Comparison of ENCODE assay signal across 12 cellular contexts in genomic region chr1:154314226-154314625, GRCh38. TPM values are rescaled to one million over a fixed set of nuclear protein-coding genes. Genes with fewer than 3 reads are reported as not detected.
"Had no signal": no experiment of that assay in that cellular context is flagged by ENCODE, and none has a peak within 500 bp of the region (broad histone marks: within the 10 kb centered on the region; RNA-seq: fewer than 3 reads in every experiment).

No MANE protein-coding gene starts in this region.

RNA-seq across cellular contexts. Expression of gene AQP10, which starts 6.7 kb away (rescaled TPM):
- total RNA-seq: activated B cell treated with CpG ODN at 0.5 μM for 24 hours; activated CD4-positive, alpha-beta memory T cell treated with anti-CD3 and anti-CD28 coated beads for 36 hours; activated CD4-positive, alpha-beta memory T cell treated with anti-CD3 and anti-CD28 coated beads, Interleukin-2, amount 10 ng/mL, durations not matched to agents 7 days and 5 days; activated CD4-positive, alpha-beta T cell treated with anti-CD3 and anti-CD28 coated beads for 36 hours; activated CD4-positive, alpha-beta T cell treated with anti-CD3 and anti-CD28 coated beads, Interleukin-2, amount 10 ng/mL, durations not matched to agents 24 days and 14 days; activated CD4-positive, alpha-beta T cell treated with anti-CD3 and anti-CD28 coated beads, Interleukin-2, amount 10 ng/mL, durations not matched to agents 7 days and 5 days; activated CD8-positive, alpha-beta memory T cell treated with anti-CD3 and anti-CD28 coated beads for 36 hours; activated CD8-positive, alpha-beta memory T cell treated with anti-CD3 and anti-CD28 coated beads, Interleukin-2, amount 10 ng/mL, durations not matched to agents 7 days and 5 days; activated CD8-positive, alpha-beta T cell treated with anti-CD3 and anti-CD28 coated beads, Interleukin-2, amount 10 ng/mL, durations not matched to agents 7 days and 5 days; T-helper 1 cell treated with Interleukin-12 subunit alpha and Interleukin-12 subunit beta and Interleukin-4 antibody, amounts not matched to agents 30 ng/mL and 1 ng/mL, for 36 hours; T-helper 2 cell treated with Interferon-gamma antibody and Interleukin-4, amounts not matched to agents 100 ng/mL and 5 ng/mL, for 36 hours; WTC11 had no signal
